ENCODE assay signal across 11 cellular contexts in the genomic region with DNA sequence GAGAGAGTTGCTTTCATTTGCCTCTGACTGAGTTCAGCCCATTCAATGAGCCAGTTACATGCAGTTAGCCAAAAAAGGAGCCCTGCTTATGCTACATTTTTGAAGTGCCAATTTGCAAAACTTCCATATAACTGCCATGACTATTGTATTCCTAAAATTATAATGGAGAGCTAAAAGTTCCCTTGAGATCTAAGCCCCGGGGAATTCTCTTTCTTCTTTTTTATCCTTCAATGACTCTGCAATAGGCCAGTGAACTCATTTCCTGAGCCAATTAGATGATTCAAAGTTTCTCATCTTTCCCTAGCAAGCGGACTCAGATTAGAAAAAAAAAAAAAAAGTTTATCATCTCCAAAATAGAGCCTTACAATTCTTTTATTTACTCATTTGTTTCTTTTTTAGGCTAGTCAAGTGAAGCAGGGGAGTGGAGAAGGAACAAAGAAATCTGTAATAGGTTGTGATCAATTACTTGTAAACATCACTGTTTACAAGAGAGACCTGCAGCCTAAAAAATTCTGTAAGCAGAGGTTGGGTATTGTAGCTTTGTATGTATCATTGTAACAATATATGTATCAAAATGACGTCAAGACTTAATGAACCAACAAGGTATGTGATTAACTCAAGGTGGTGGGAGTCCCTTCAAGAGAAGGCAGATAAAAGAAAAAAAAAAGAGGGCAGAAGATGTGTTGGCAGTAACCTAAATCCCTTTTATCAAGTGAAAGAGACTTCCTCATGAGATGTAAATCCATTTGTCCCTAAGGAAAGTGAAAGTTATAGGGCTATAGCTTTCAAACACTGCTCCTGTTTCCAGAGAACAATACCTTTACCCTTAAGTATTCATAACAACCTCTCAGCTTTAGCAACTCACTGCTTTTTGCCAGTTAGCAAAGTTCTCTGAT. TPM values are rescaled to one million over a fixed set of nuclear protein-coding genes. Genes with fewer than 3 reads are reported as not detected.
A peak's percentile ranks its signal among the peaks of the same experiment; 100 is the strongest.
DNase-seq lines count a peak whose midpoint lies in the region; ATAC-seq and TF ChIP-seq lines count a peak whose summit lies in the region.
"Had no signal": no experiment of that assay in that cellular context is flagged by ENCODE, and none has a peak within 500 bp of the region (broad histone marks: within the 10 kb centered on the region; RNA-seq: fewer than 3 reads in every experiment).

No MANE protein-coding gene starts in this region.

- H3K14ac ChIP-seq in mesenchymal stem cell (ENCODE audit: low read length in 2 of 2) = no peak overlapping the region

- peaks cover 0 to 9% (median 0%) of the 10 kb centered on the region in 11 experiments; a peak in 3 of 22 replicates for H3K9me3 ChIP-seq in BLaER1 treated with 17β-estradiol and CSF1 and Interleukin-3, amounts not matched to agents 10 nM and 100 nM (replicated peaks in 1 of 11)
- H3K9me3 ChIP-seq in HUES48 (ENCODE audit: control insufficient read depth, insufficient read depth, low read length) (no peaks in the 10 kb centered on the region), mesenchymal stem cell (ENCODE audit: control insufficient read depth, low read length) (no peaks in the 10 kb centered on the region), upper lobe of right lung (no peaks in the 10 kb centered on the region)

- intact Hi-C loops in upper lobe of right lung (cut with DNase I) = loop anchor here (10.0 kb wide), 1 partner anchor 292 kb away; no protein-coding TSS in a partner anchor

- no peak overlapping the region for H2AFZ ChIP-seq in mesenchymal stem cell (ENCODE audit: low read depth, low read length)

- no peak overlapping the region for H3K4ac ChIP-seq in mesenchymal stem cell (ENCODE audit: low read depth in 1 of 2, low read length in 2 of 2)

- DNase-seq in amniotic stem cell (lab: John Stamatoyannopoulos, UW) = peak; percentile 47
- DNase-seq in mesenchymal stem cell = peak; percentile 8
- DNase-seq in upper lobe of right lung = no peak
- DNase-seq in globus pallidus (ENCODE audit: low spot score) = no peak
- no peak for DNase-seq in NCI-H2029 (lab: John Stamatoyannopoulos, UW)
- no peak for DNase-seq in islet precursor cell
- DNase-seq: cerebellar nuclear complex, glutamatergic neuron, NCI-H524 had no signal

- H4K8ac ChIP-seq in mesenchymal stem cell (ENCODE audit: low read length) = no peak overlapping the region

- H3K27ac ChIP-seq in BLaER1 treated with 17β-estradiol and CSF1 and Interleukin-3, amounts not matched to agents 10 nM and 100 nM = peak overlapping the region in 10 of 11 experiments; percentile 61 to 78 (median 68); a peak in 20 of 22 replicates
- H3K27ac ChIP-seq in HUES48 (ENCODE audit: low read depth, low read length) = peak overlapping the region; percentile 85
- no peak overlapping the region for H3K27ac ChIP-seq in mesenchymal stem cell (ENCODE audit: low read length, poor library complexity, severe bottlenecking)
- no peak overlapping the region for H3K27ac ChIP-seq in upper lobe of right lung

- H3K36me3 ChIP-seq in BLaER1 treated with 17β-estradiol and CSF1 and Interleukin-3, amounts not matched to agents 10 nM and 100 nM = no peaks in the 10 kb centered on the region
- H3K36me3 ChIP-seq in HUES48 (ENCODE audit: control insufficient read depth, insufficient read depth, low read length) (no peaks in the 10 kb centered on the region), mesenchymal stem cell (ENCODE audit: control insufficient read depth in 1 of 2, insufficient read depth in 2 of 2, low read depth in 1 of 2, low read length in 2 of 2) (no peaks in the 10 kb centered on the region), upper lobe of right lung (no peaks in the 10 kb centered on the region)

- ATAC-seq in upper lobe of right lung = no peak

- H2AK5ac ChIP-seq in mesenchymal stem cell (ENCODE audit: low read length, severe bottlenecking) = no peak overlapping the region

- peaks cover 53 to 75% (median 56%) of the 10 kb centered on the region in 10 experiments for H3K4me1 ChIP-seq in BLaER1 treated with 17β-estradiol and CSF1 and Interleukin-3, amounts not matched to agents 10 nM and 100 nM
- peaks cover 29% of the 10 kb centered on the region for H3K4me1 ChIP-seq in HUES48 (ENCODE audit: control insufficient read depth, insufficient read depth, low read length)
- H3K4me1 ChIP-seq in mesenchymal stem cell (ENCODE audit: control insufficient read depth, insufficient read depth, low read depth, low read length) = no peaks in the 10 kb centered on the region
- H3K4me1 ChIP-seq in upper lobe of right lung = no peaks in the 10 kb centered on the region

- no peak overlapping the region for H2BK15ac ChIP-seq in mesenchymal stem cell (ENCODE audit: low read depth, poor library complexity, severe bottlenecking)

- H3K4me3 ChIP-seq in BLaER1 treated with 17β-estradiol and CSF1 and Interleukin-3, amounts not matched to agents 10 nM and 100 nM = peak overlapping the region in 1 of 10 experiments; percentile 0; a peak in 1 of 20 replicates
- H3K4me3 ChIP-seq in HUES48 (ENCODE audit: low read depth, low read length) = peak overlapping the region; percentile 44
- H3K4me3 ChIP-seq in mesenchymal stem cell (ENCODE audit: insufficient read depth in 1 of 2, low read depth in 1 of 2, low read length in 2 of 2) = peak overlapping the region in 1 of 2 experiments; percentile 45
- no peak overlapping the region for H3K4me3 ChIP-seq in upper lobe of right lung

- no peaks in the 10 kb centered on the region for H4K20me1 ChIP-seq in BLaER1 treated with 17β-estradiol and CSF1 and Interleukin-3, amounts not matched to agents 10 nM and 100 nM

- H2BK12ac ChIP-seq in mesenchymal stem cell (ENCODE audit: low read length in 2 of 2) = no peak overlapping the region

- 32% methylated on average over 2 of the region's 3 CpGs for WGBS in mesenchymal stem cell

- H3K23ac ChIP-seq in mesenchymal stem cell (ENCODE audit: low read length in 2 of 2) = no peak overlapping the region

- H4K91ac ChIP-seq in mesenchymal stem cell (ENCODE audit: low read length) = no peak overlapping the region

- no peak overlapping the region for H2BK5ac ChIP-seq in mesenchymal stem cell (ENCODE audit: low read depth, low read length, poor library complexity, severe bottlenecking)

- TF ChIP-seq CTCF in upper lobe of right lung (IDR thresholded peaks at IDR 0.05) = no peak

- peak overlapping the region; percentile 51 to 83 (median 72) for H3K4me2 ChIP-seq in BLaER1 treated with 17β-estradiol and CSF1 and Interleukin-3, amounts not matched to agents 10 nM and 100 nM
- no peak overlapping the region for H3K4me2 ChIP-seq in mesenchymal stem cell (ENCODE audit: low read length, poor library complexity, severe bottlenecking)

- H2BK120ac ChIP-seq in mesenchymal stem cell (ENCODE audit: low read depth, low read length) = no peak overlapping the region

- H3K79me1 ChIP-seq in mesenchymal stem cell (replicated peaks; ENCODE audit: low read length, poor library complexity, severe bottlenecking) = no peaks in the 10 kb centered on the region

- no peaks in the 10 kb centered on the region for H3K27me3 ChIP-seq in BLaER1 treated with 17β-estradiol and CSF1 and Interleukin-3, amounts not matched to agents 10 nM and 100 nM
- no peaks in the 10 kb centered on the region for H3K27me3 ChIP-seq in HUES48 (ENCODE audit: control insufficient read depth, insufficient read depth, low read length)
- H3K27me3 ChIP-seq in mesenchymal stem cell (ENCODE audit: control insufficient read depth in 1 of 2, insufficient read depth in 1 of 2, low read length in 2 of 2) = no peaks in the 10 kb centered on the region
- H3K27me3 ChIP-seq in upper lobe of right lung = no peaks in the 10 kb centered on the region

- H3K18ac ChIP-seq in mesenchymal stem cell (ENCODE audit: low read depth in 1 of 2, low read length in 2 of 2) = no peak overlapping the region

- peak overlapping the region in 3 of 11 experiments; percentile 11 to 12 (median 12); a peak in 2 of 22 replicates for H3K9ac ChIP-seq in BLaER1 treated with 17β-estradiol and CSF1 and Interleukin-3, amounts not matched to agents 10 nM and 100 nM
- 0 out of 2 replicates have a peak overlapping the region, but pooled peaks have one; percentile 34 for H3K9ac ChIP-seq in HUES48 (ENCODE audit: low read depth, low read length)
- peak overlapping the region; percentile 63 for H3K9ac ChIP-seq in mesenchymal stem cell (ENCODE audit: low read length)

RNA-seq across cellular contexts. Expression of a gene that starts 48.7 kb away (rescaled TPM):
- 23.2 TPM for polyA plus RNA-seq in mesenchymal stem cell (2013, experiment 1 of 2)
- 20.9 TPM for polyA plus RNA-seq in mesenchymal stem cell (2013, experiment 2 of 2)
- total RNA-seq in upper lobe of right lung = 7.4 TPM

RNA-seq across cellular contexts. Expression of a gene that starts 49.6 kb away (rescaled TPM):
- 23.4 TPM for polyA plus RNA-seq in mesenchymal stem cell (2013, experiment 1 of 2)
- 24.4 TPM for polyA plus RNA-seq in mesenchymal stem cell (2013, experiment 2 of 2)
- 65.7 TPM for total RNA-seq in upper lobe of right lung

Comparison
In these comparisons a context has a peak if more than half of its experiments do, and no peak if none do; other contexts are left out.
1. H3K27ac ChIP-seq: peak in BLaER1 treated with 17β-estradiol and CSF1 and Interleukin-3, amounts not matched to agents 10 nM and 100 nM (10 of 11) and HUES48 (single experiment); none in mesenchymal stem cell (single experiment) and upper lobe of right lung (single experiment).
2. DNase-seq: peak in amniotic stem cell (single experiment) and mesenchymal stem cell (single experiment); none in upper lobe of right lung (single experiment), globus pallidus (single experiment), NCI-H2029 (single experiment) and islet precursor cell (single experiment).